Comparison of ENCODE assay signal across 4 cellular contexts in the genomic region with DNA sequence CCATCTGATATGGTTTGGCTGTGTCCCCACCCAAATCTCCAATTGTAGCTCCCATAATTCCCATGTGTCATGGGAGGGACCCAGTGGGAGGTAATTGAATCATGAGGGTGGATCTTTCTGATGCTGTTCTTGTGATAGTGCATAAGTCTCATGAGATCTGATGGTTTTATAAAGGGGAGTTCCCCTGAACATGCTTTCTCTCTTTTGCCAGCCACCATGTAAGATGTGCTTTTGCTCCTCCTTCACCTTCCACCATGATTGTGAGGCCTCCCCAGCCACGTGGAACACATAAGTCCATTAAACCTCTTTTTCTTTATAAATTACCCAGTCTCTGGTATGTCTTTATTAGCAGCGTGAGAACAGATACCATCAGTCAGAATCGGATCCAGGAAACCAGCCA.
A peak's percentile ranks its signal among the peaks of the same experiment; 100 is the strongest.
TF ChIP-seq lines count a peak whose summit lies in the region.

No MANE protein-coding gene starts in this region.

TF ChIP-seq in A549, 52 proteins besides CTCF, POLR2A, EP300 and RAD21:
- peak; percentile 21 for TF ChIP-seq ZFP36 (IDR thresholded peaks at IDR 0.05; ENCODE audit: borderline replicate concordance, partially characterized antibody)
TF ChIP-seq in A549: peak in this region for 1; not testable (repeated sequence) for 51.

TF ChIP-seq in HEK293, 187 proteins besides CTCF, POLR2A, EP300 and RAD21:
- TF ChIP-seq, protein P1, sequence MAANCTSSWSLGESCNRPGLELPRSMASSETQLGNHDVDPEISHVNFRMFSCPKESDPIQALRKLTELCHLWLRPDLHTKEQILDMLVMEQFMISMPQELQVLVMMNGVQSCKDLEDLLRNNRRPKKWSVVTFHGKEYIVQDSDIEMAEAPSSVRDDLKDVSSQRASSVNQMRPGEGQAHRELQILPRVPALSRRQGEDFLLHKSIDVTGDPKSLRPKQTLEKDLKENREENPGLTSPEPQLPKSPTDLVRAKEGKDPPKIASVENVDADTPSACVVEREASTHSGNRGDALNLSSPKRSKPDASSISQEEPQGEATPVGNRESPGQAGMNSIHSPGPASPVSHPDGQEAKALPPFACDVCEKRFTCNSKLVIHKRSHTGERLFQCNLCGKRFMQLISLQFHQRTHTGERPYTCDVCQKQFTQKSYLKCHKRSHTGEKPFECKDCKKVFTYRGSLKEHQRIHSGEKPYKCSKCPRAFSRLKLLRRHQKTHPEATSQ (tag by site-specific recombination; IDR thresholded peaks at IDR 0.05): 0 out of 2 replicates have a peak, but pooled peaks have one; percentile 27

TF ChIP-seq in K562, 482 proteins besides CTCF, POLR2A, EP300 and RAD21:
- TF ChIP-seq ZNF431 (CRISPR knock-in tag; IDR thresholded peaks at IDR 0.05): peak; percentile 60
TF ChIP-seq in K562: peak in this region for 1; not testable (repeated sequence) for 481.

TF ChIP-seq in HepG2, 621 proteins besides CTCF, POLR2A, EP300 and RAD21:
- TF ChIP-seq ZNF430 (CRISPR knock-in tag; IDR thresholded peaks at IDR 0.05): peak; percentile 97
